1 cellular context compared by ENCODE assay signal in genomic region chr11:11752688-11753087, GRCh38.
TF ChIP-seq lines count a peak whose summit lies in the region.

No MANE protein-coding gene starts in this region.

TF ChIP-seq in WTC11, 78 proteins besides CTCF, POLR2A, EP300 and RAD21 (continued from another document):
- TF ChIP-seq USF2 (CRISPR knock-in tag; IDR thresholded peaks at IDR 0.05): no peak
